ENCODE assay signal across 22 cellular contexts in the genomic region with DNA sequence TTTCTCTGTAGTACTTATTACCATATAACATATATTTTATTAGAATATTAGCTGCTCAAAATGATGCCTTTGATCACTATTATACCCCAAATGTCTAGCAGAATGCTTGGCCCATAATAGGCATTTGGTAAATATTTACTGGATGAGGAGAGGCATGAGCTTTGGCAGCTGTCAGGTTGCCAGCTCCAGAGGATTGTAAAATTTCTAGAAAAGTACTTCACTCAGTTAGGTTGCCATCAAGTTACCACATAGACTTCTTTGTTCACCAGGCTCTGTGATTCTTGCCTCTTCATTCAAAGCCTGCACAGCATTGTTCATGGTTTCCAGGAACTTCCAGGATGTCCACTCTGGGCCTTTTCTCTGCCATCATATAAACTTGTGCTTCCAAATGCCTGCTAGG.
"Had no signal": no experiment of that assay in that cellular context is flagged by ENCODE, and none has a peak within 500 bp of the region (broad histone marks: within the 10 kb centered on the region; RNA-seq: fewer than 3 reads in every experiment).

No MANE protein-coding gene starts in this region.

- H3K4me3 ChIP-seq: esophagus squamous epithelium, neural progenitor cell, psoas muscle, stomach, thyroid gland had no signal

- H3K27ac ChIP-seq: esophagus squamous epithelium, neural progenitor cell, psoas muscle, stomach, thyroid gland had no signal

- DNase-seq: cortex of kidney; effector memory CD8-positive, alpha-beta T cell; erythroblast; esophagus squamous epithelium; foreskin melanocyte; hypothalamus; immature natural killer cell; islet precursor cell; kidney glomerular epithelial cell; mesenchymal stem cell; naive thymus-derived CD4-positive, alpha-beta T cell; psoas muscle; right cardiac atrium; small intestine; stimulated activated CD4-positive, alpha-beta T cell treated with anti-CD3 and anti-CD28 coated beads, Interleukin-12 subunit alpha, Interleukin-12 subunit beta, amount 100 ng/mL, for 4 hours; stimulated activated CD4-positive, alpha-beta T cell treated with anti-CD3 and anti-CD28 coated beads, Interleukin-1b, Interleukin-23, amount 100 ng/mL, for 48 hours; stimulated activated CD4-positive, alpha-beta T cell treated with anti-CD3 and anti-CD28 coated beads, Interleukin-4, amount 100 ng/mL, for 24 hours; stimulated activated naive CD4-positive, alpha-beta T cell treated with Interleukin-2 at 50 U/mL for 16 hours; stomach; thyroid gland had no signal

- H3K9me3 ChIP-seq: esophagus squamous epithelium, psoas muscle, stomach, thyroid gland had no signal

- H3K9ac ChIP-seq: neural progenitor cell had no signal

- H3K4me2 ChIP-seq: neural progenitor cell had no signal

- H2AFZ ChIP-seq: neural progenitor cell had no signal

- H3K36me3 ChIP-seq: esophagus squamous epithelium, neural progenitor cell, stomach, thyroid gland had no signal

- H3K27me3 ChIP-seq: esophagus squamous epithelium, neural progenitor cell, stomach, thyroid gland had no signal

- H3K4me1 ChIP-seq: psoas muscle, thyroid gland had no signal

- ATAC-seq: effector memory CD8-positive, alpha-beta T cell; naive thymus-derived CD4-positive, alpha-beta T cell; psoas muscle; right cardiac atrium; stimulated activated effector memory CD8-positive, alpha-beta T cell treated with anti-CD3 and anti-CD28 coated beads, Interleukin-12 subunit alpha, Interleukin-12 subunit beta, amount 100 ng/mL, for 72 hours had no signal
